ENCODE assay signal across 1 cellular context in the genomic region with DNA sequence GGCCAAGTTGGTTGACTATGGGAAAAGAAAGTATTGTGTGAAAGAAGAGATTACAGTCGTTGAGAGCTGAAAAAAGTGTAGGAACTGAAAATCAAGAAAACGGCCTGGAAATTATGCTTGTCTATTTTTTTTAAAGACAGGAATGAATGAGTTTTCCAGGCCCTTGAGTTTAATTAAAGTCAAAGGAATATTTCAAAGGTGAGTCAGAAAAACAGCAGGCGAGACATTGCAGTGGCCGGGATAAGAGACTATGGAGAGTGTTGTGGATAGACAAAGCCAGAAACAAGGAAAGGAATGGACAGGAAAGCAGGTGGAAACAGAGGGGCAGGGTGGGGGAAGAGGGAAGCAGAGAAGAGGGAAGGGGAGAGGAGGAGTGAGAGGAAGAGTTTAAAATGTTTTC.
TF ChIP-seq lines count a peak whose summit lies in the region.

No MANE protein-coding gene starts in this region.

TF ChIP-seq in WTC11, 78 proteins besides CTCF, POLR2A, EP300 and RAD21 (continued from another document):
- TF ChIP-seq, protein P1, sequence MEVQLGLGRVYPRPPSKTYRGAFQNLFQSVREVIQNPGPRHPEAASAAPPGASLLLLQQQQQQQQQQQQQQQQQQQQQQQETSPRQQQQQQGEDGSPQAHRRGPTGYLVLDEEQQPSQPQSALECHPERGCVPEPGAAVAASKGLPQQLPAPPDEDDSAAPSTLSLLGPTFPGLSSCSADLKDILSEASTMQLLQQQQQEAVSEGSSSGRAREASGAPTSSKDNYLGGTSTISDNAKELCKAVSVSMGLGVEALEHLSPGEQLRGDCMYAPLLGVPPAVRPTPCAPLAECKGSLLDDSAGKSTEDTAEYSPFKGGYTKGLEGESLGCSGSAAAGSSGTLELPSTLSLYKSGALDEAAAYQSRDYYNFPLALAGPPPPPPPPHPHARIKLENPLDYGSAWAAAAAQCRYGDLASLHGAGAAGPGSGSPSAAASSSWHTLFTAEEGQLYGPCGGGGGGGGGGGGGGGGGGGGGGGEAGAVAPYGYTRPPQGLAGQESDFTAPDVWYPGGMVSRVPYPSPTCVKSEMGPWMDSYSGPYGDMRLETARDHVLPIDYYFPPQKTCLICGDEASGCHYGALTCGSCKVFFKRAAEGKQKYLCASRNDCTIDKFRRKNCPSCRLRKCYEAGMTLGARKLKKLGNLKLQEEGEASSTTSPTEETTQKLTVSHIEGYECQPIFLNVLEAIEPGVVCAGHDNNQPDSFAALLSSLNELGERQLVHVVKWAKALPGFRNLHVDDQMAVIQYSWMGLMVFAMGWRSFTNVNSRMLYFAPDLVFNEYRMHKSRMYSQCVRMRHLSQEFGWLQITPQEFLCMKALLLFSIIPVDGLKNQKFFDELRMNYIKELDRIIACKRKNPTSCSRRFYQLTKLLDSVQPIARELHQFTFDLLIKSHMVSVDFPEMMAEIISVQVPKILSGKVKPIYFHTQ (CRISPR knock-in tag; IDR thresholded peaks at IDR 0.05): no peak
- TF ChIP-seq, protein P2, sequence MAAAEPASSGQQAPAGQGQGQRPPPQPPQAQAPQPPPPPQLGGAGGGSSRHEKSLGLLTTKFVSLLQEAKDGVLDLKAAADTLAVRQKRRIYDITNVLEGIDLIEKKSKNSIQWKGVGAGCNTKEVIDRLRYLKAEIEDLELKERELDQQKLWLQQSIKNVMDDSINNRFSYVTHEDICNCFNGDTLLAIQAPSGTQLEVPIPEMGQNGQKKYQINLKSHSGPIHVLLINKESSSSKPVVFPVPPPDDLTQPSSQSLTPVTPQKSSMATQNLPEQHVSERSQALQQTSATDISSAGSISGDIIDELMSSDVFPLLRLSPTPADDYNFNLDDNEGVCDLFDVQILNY (CRISPR knock-in tag; IDR thresholded peaks at IDR 0.05): no peak
- TF ChIP-seq ATF1 (CRISPR knock-in tag; IDR thresholded peaks at IDR 0.05): no peak
- no peak for TF ChIP-seq ETV6 (CRISPR knock-in tag; IDR thresholded peaks at IDR 0.05)
TF ChIP-seq in WTC11: peak in this region for 0.
